Comparison of ENCODE assay signal across 7 cellular contexts in genomic region chr19:10478903-10479384, GRCh38. TPM values are rescaled to one million over a fixed set of nuclear protein-coding genes. Genes with fewer than 3 reads are reported as not detected.
DNase-seq lines count a peak whose midpoint lies in the region; ATAC-seq, FAIRE-seq and TF ChIP-seq lines count a peak whose summit lies in the region.

No MANE protein-coding gene starts in this region.

- peak; percentile 92 for FAIRE-seq in GM19239 (lab: Jason Lieb, UNC)

- H3K4me3 ChIP-seq in lower leg skin (ENCODE audit: low read depth, poor library complexity, severe bottlenecking), result peak overlapping the region; percentile 13

- intact Hi-C loops in lower leg skin (cut with DNase I; ENCODE audit: low total_unique reads), result no loop called here

- DNase-seq in GM19239 (ENCODE audit: insufficient read length, low spot score), result no peak
- DNase-seq in NCI-H524 (lab: John Stamatoyannopoulos, UW), result peak; percentile 94 to 97
- peak; percentile 89 to 91 for DNase-seq in activated CD4-positive, alpha-beta T cell treated with anti-CD3 and anti-CD28 coated beads, Interleukin-2, amount 50 U/mL, for 4 hours
- peak; percentile 94 for DNase-seq in dermis blood vessel endothelial cell
- DNase-seq in lower leg skin (ENCODE audit: low spot score in 2 of 2), result peak; percentile 92 to 98
- DNase-seq in stimulated activated CD4-positive, alpha-beta T cell treated with anti-CD3 and anti-CD28 coated beads, Interleukin-4, amount 100 ng/mL, for 1 hour, result peak; percentile 87

- TF ChIP-seq CTCF in lower leg skin (IDR thresholded peaks at IDR 0.05), result no peak

- 0 to 2% methylated on average over 19 to 36 of the region's 36 CpGs for WGBS in lower leg skin, 2 donors

- TF ChIP-seq POLR2A in lower leg skin (IDR thresholded peaks at IDR 0.05), result no peak

- ATAC-seq in HG03439 (IDR thresholded peaks at IDR 0.05; ENCODE audit: unreplicated experiment), result no peak

RNA-seq across cellular contexts. Expression of gene KEAP1, which starts 24.2 kb away (rescaled TPM):
- total RNA-seq in dermis blood vessel endothelial cell (125 and 147 TPM in 2 replicates), lower leg skin (100 to 1,000 TPM in 1 of 4 donors, 10 to 100 TPM in 3; 81.6 to 102 (median 89.0) TPM)

RNA-seq across cellular contexts. Expression of gene S1PR5, which starts 38.3 kb away (rescaled TPM):
- under 0.01 TPM in 1 of 2 replicates, not detected in the other for total RNA-seq in dermis blood vessel endothelial cell
- total RNA-seq in lower leg skin, result 10 to 100 TPM; 34.9 to 64.0 (median 42.3) TPM

RNA-seq across cellular contexts. Expression of gene PDE4A, which starts 58.6 kb away (rescaled TPM):
- total RNA-seq in dermis blood vessel endothelial cell (2.2 and 5.3 TPM in 2 replicates), lower leg skin (1 to 10 TPM; 4.1 to 6.8 (median 5.7) TPM)

Comparison
In these comparisons a context has a peak if more than half of its experiments do, and no peak if none do; other contexts are left out.
1. RNA of gene S1PR5, which starts 38.3 kb away (total RNA-seq): 34.9 to 64.0 TPM in lower leg skin; under 0.01 TPM in dermis blood vessel endothelial cell; every median in the first group is over 10 times any median in the second.